14 cellular contexts compared by ENCODE assay signal in genomic region chr14:85420278-85420677, GRCh38.
DNase-seq lines count a peak whose midpoint lies in the region; ATAC-seq and TF ChIP-seq lines count a peak whose summit lies in the region.
"Had no signal": no experiment of that assay in that cellular context is flagged by ENCODE, and none has a peak within 500 bp of the region (broad histone marks: within the 10 kb centered on the region; RNA-seq: fewer than 3 reads in every experiment).

No MANE protein-coding gene starts in this region.

- DNase-seq in RWPE2 (ENCODE audit: low spot score) (no peak), foreskin keratinocyte (no peak), head of caudate nucleus (no peak)
- DNase-seq in activated T-helper 1 cell treated with anti-CD3 and anti-CD28 coated beads, Interleukin-12 subunit alpha, Interleukin-12 subunit beta, Interleukin-2, Interleukin-4 antibody, amounts not matched to agents 30 ng/mL and 10 ng/mL and 1 ng/mL, durations not matched to agents 14 hours and 24 hours and 36 hours (ENCODE audit: low spot score) = no peak
- DNase-seq in activated T-cell treated with anti-CD3 and anti-CD28 coated beads, Interleukin-2, amount 50 U/mL, for 1 hour = no peak
- DNase-seq: C1 segment of cervical spinal cord; Calu3; CD4-positive, alpha-beta memory T cell; COR-L47; DND-41; GOT3; HFFc6 had no signal

- H3K4me2 ChIP-seq in Loucy (ENCODE audit: low read depth, low read length, poor library complexity, severe bottlenecking) = no peak overlapping the region

- H4K20me1 ChIP-seq in Loucy (ENCODE audit: insufficient read depth, low read length, poor library complexity, severe bottlenecking) = no peaks in the 10 kb centered on the region

- H3K4me3 Mint-ChIP-seq in activated T-helper 1 cell treated with anti-CD3 and anti-CD28 coated beads, Interleukin-12 subunit alpha, Interleukin-12 subunit beta, Interleukin-2, Interleukin-4 antibody, amounts not matched to agents 30 ng/mL and 10 ng/mL and 1 ng/mL, durations not matched to agents 14 hours and 24 hours and 36 hours = no peak overlapping the region
- H3K4me3 Mint-ChIP-seq: CD4-positive, alpha-beta memory T cell; HFFc6 had no signal

- H3K4me3 ChIP-seq in Loucy (ENCODE audit: low read length, poor library complexity, severe bottlenecking) (no peak overlapping the region), RWPE2 (ENCODE audit: severe bottlenecking) (no peak overlapping the region)
- H3K4me3 ChIP-seq: HAP-1 had no signal

- H3K27me3 ChIP-seq in Loucy (ENCODE audit: insufficient read depth, low read length, poor library complexity, severe bottlenecking) (no peaks in the 10 kb centered on the region), RWPE2 (ENCODE audit: insufficient read depth, poor library complexity, severe bottlenecking) (no peaks in the 10 kb centered on the region), foreskin keratinocyte (no peaks in the 10 kb centered on the region)

- no peak overlapping the region for H3K27ac Mint-ChIP-seq in activated T-helper 1 cell treated with anti-CD3 and anti-CD28 coated beads, Interleukin-12 subunit alpha, Interleukin-12 subunit beta, Interleukin-2, Interleukin-4 antibody, amounts not matched to agents 30 ng/mL and 10 ng/mL and 1 ng/mL, durations not matched to agents 14 hours and 24 hours and 36 hours
- H3K27ac Mint-ChIP-seq: CD4-positive, alpha-beta memory T cell had no signal

- no peaks in the 10 kb centered on the region for H3K9me2 ChIP-seq in Loucy (replicated peaks; ENCODE audit: low read depth, low read length)

- H3K4me1 Mint-ChIP-seq in activated T-helper 1 cell treated with anti-CD3 and anti-CD28 coated beads, Interleukin-12 subunit alpha, Interleukin-12 subunit beta, Interleukin-2, Interleukin-4 antibody, amounts not matched to agents 30 ng/mL and 10 ng/mL and 1 ng/mL, durations not matched to agents 14 hours and 24 hours and 36 hours (ENCODE audit: low read depth) = no peaks in the 10 kb centered on the region
- H3K4me1 Mint-ChIP-seq: CD4-positive, alpha-beta memory T cell had no signal

- TF ChIP-seq CTCF in Loucy (conservative IDR thresholded peaks at IDR 0.05; ENCODE audit: low read length) = no peak
- no peak for TF ChIP-seq CTCF in RWPE2 (IDR thresholded peaks at IDR 0.05; ENCODE audit: poor library complexity, severe bottlenecking)
- TF ChIP-seq CTCF in foreskin keratinocyte (conservative IDR thresholded peaks at IDR 0.05) = no peak

- H3K36me3 Mint-ChIP-seq in activated T-helper 1 cell treated with anti-CD3 and anti-CD28 coated beads, Interleukin-12 subunit alpha, Interleukin-12 subunit beta, Interleukin-2, Interleukin-4 antibody, amounts not matched to agents 30 ng/mL and 10 ng/mL and 1 ng/mL, durations not matched to agents 14 hours and 24 hours and 36 hours (ENCODE audit: low read depth) = no peaks in the 10 kb centered on the region
- H3K36me3 Mint-ChIP-seq: CD4-positive, alpha-beta memory T cell had no signal

- no peaks in the 10 kb centered on the region for H3K27me3 Mint-ChIP-seq in activated T-helper 1 cell treated with anti-CD3 and anti-CD28 coated beads, Interleukin-12 subunit alpha, Interleukin-12 subunit beta, Interleukin-2, Interleukin-4 antibody, amounts not matched to agents 30 ng/mL and 10 ng/mL and 1 ng/mL, durations not matched to agents 14 hours and 24 hours and 36 hours (ENCODE audit: insufficient read depth)
- H3K27me3 Mint-ChIP-seq: CD4-positive, alpha-beta memory T cell had no signal

- no peaks in the 10 kb centered on the region for H3K9me3 ChIP-seq in Loucy (ENCODE audit: insufficient read depth, low read depth, low read length)
- no peaks in the 10 kb centered on the region for H3K9me3 ChIP-seq in RWPE2 (ENCODE audit: severe bottlenecking)
- H3K9me3 ChIP-seq: HAP-1 had no signal

- H3K79me2 ChIP-seq in Loucy (ENCODE audit: insufficient read depth, low read length) = no peaks in the 10 kb centered on the region

- peaks cover 50% of the 10 kb centered on the region for H3K4me1 ChIP-seq in Loucy (ENCODE audit: insufficient read depth, low read length, poor library complexity, severe bottlenecking)
- H3K4me1 ChIP-seq in RWPE2 (ENCODE audit: insufficient read depth, poor library complexity, severe bottlenecking) = peaks cover 65% of the 10 kb centered on the region
- peaks cover 50% of the 10 kb centered on the region for H3K4me1 ChIP-seq in foreskin keratinocyte
- H3K4me1 ChIP-seq: HAP-1 had no signal

- intact Hi-C loops in head of caudate nucleus (cut with DNase I) = no loop called here
- intact Hi-C loops in activated T-helper 1 cell treated with anti-CD3 and anti-CD28 coated beads, Interleukin-12 subunit alpha, Interleukin-12 subunit beta, Interleukin-2, Interleukin-4 antibody, amounts not matched to agents 30 ng/mL and 10 ng/mL and 1 ng/mL, durations not matched to agents 14 hours and 24 hours and 36 hours (cut with micrococcal nuclease) = no loop called here

- H3K36me3 ChIP-seq in Loucy (ENCODE audit: insufficient read depth, low read length) (no peaks in the 10 kb centered on the region), RWPE2 (ENCODE audit: low read depth) (no peaks in the 10 kb centered on the region)
- H3K36me3 ChIP-seq: HAP-1 had no signal

- no peak overlapping the region for H3K9ac ChIP-seq in Loucy (ENCODE audit: low read depth, low read length, poor library complexity, severe bottlenecking)

- H3K9me3 Mint-ChIP-seq in activated T-helper 1 cell treated with anti-CD3 and anti-CD28 coated beads, Interleukin-12 subunit alpha, Interleukin-12 subunit beta, Interleukin-2, Interleukin-4 antibody, amounts not matched to agents 30 ng/mL and 10 ng/mL and 1 ng/mL, durations not matched to agents 14 hours and 24 hours and 36 hours = peaks cover 4% of the 10 kb centered on the region
- H3K9me3 Mint-ChIP-seq: HFFc6 had no signal

- ATAC-seq in RWPE2 (ENCODE audit: low read depth) = no peak
- no peak for ATAC-seq in foreskin keratinocyte

- H3F3A ChIP-seq in Loucy (ENCODE audit: low read depth) = no peaks in the 10 kb centered on the region

- H3K27ac ChIP-seq in RWPE2 (ENCODE audit: poor library complexity, severe bottlenecking) = peak overlapping the region; percentile 78
- peak overlapping the region; percentile 85 for H3K27ac ChIP-seq in foreskin keratinocyte

- peak overlapping the region; percentile 38; the same call in 1 of the 2 replicates for H2AFZ ChIP-seq in Loucy (ENCODE audit: low read length)
